In genomic region chr1:5725406-5725805, GRCh38 we compare ENCODE assay signal across 16 cellular contexts.
"Had no signal": no experiment of that assay in that cellular context is flagged by ENCODE, and none has a peak within 500 bp of the region (broad histone marks: within the 10 kb centered on the region; RNA-seq: fewer than 3 reads in every experiment).

No MANE protein-coding gene starts in this region.

- ATAC-seq: activated CD8-positive, alpha-beta memory T cell treated with anti-CD3 and anti-CD28 coated beads, Interleukin-2, amount 10 ng/mL, durations not matched to agents 7 days and 5 days; right lobe of liver; stimulated activated naive B cell treated with anti-CD40 and anti-IgM and Interleukin-4, amounts not matched to agents 10 μg/mL and 1 μg/mL and 100 μg/mL, for 72 hours had no signal

- FAIRE-seq: endothelial cell of umbilical vein had no signal

- H3K9me3 ChIP-seq: esophagus muscularis mucosa, heart right ventricle, prostate gland, right lobe of liver had no signal

- H3K36me3 Mint-ChIP-seq: activated CD8-positive, alpha-beta memory T cell treated with anti-CD3 and anti-CD28 coated beads, Interleukin-2, amount 10 ng/mL, durations not matched to agents 7 days and 5 days; activated naive CD8-positive, alpha-beta T cell; stimulated activated naive B cell treated with anti-CD40 and anti-IgM and Interleukin-4, amounts not matched to agents 10 μg/mL and 1 μg/mL and 100 μg/mL, for 72 hours had no signal

- H3K4me3 ChIP-seq: cardiac muscle cell, esophagus muscularis mucosa, heart right ventricle, prostate gland, right lobe of liver, smooth muscle cell had no signal

- H3K27ac ChIP-seq: cardiac muscle cell, esophagus muscularis mucosa, heart right ventricle, right lobe of liver had no signal

- H3K4me1 Mint-ChIP-seq: activated CD8-positive, alpha-beta memory T cell treated with anti-CD3 and anti-CD28 coated beads, Interleukin-2, amount 10 ng/mL, durations not matched to agents 7 days and 5 days; stimulated activated naive B cell treated with anti-CD40 and anti-IgM and Interleukin-4, amounts not matched to agents 10 μg/mL and 1 μg/mL and 100 μg/mL, for 72 hours had no signal

- H3K27ac Mint-ChIP-seq: activated CD8-positive, alpha-beta memory T cell treated with anti-CD3 and anti-CD28 coated beads, Interleukin-2, amount 10 ng/mL, durations not matched to agents 7 days and 5 days; activated naive CD8-positive, alpha-beta T cell; nephron; stimulated activated naive B cell treated with anti-CD40 and anti-IgM and Interleukin-4, amounts not matched to agents 10 μg/mL and 1 μg/mL and 100 μg/mL, for 72 hours had no signal

- H3K4me3 Mint-ChIP-seq: activated CD8-positive, alpha-beta memory T cell treated with anti-CD3 and anti-CD28 coated beads, Interleukin-2, amount 10 ng/mL, durations not matched to agents 7 days and 5 days; activated naive CD8-positive, alpha-beta T cell; nephron; stimulated activated naive B cell treated with anti-CD40 and anti-IgM and Interleukin-4, amounts not matched to agents 10 μg/mL and 1 μg/mL and 100 μg/mL, for 72 hours had no signal

- H3K27me3 ChIP-seq: cardiac muscle cell, right lobe of liver had no signal

- DNase-seq: activated CD4-positive, alpha-beta T cell treated with anti-CD3 and anti-CD28 coated beads, Interleukin-2, amount 50 U/mL, for 48 hours; activated CD8-positive, alpha-beta memory T cell treated with anti-CD3 and anti-CD28 coated beads, Interleukin-2, amount 10 ng/mL, durations not matched to agents 7 days and 5 days; dermis blood vessel endothelial cell; effector memory CD4-positive, alpha-beta T cell; mesendoderm; stimulated activated CD4-positive, alpha-beta T cell treated with anti-CD3 and anti-CD28 coated beads, Interleukin-4, amount 100 ng/mL, for 4 hours; stimulated activated naive B cell treated with anti-CD40 and anti-IgM and Interleukin-4, amounts not matched to agents 10 μg/mL and 1 μg/mL and 100 μg/mL, for 72 hours had no signal

- H3K4me1 ChIP-seq: right lobe of liver had no signal

- H3K36me3 ChIP-seq: cardiac muscle cell, esophagus muscularis mucosa, heart right ventricle, prostate gland, right lobe of liver had no signal
